ENCODE assay signal across 9 cellular contexts in genomic region chr1:46613661-46614603, GRCh38. TPM values are rescaled to one million over a fixed set of nuclear protein-coding genes. Genes with fewer than 3 reads are reported as not detected.
DNase-seq lines count a peak whose midpoint lies in the region; ATAC-seq and TF ChIP-seq lines count a peak whose summit lies in the region.
"Had no signal": no experiment of that assay in that cellular context is flagged by ENCODE, and none has a peak within 500 bp of the region (broad histone marks: within the 10 kb centered on the region; RNA-seq: fewer than 3 reads in every experiment).

No MANE protein-coding gene starts in this region.

- peak overlapping the region; percentile 15 for H3K27ac ChIP-seq in CD4-positive, CD25-positive, alpha-beta regulatory T cell (ENCODE audit: insufficient read depth, low read length, poor library complexity, severe bottlenecking)

- H3K4me3 Mint-ChIP-seq in CD4-positive, CD25-positive, alpha-beta regulatory T cell, result peak overlapping the region; percentile 56 to 83 (median 68)
- peak overlapping the region; percentile 87 for H3K4me3 Mint-ChIP-seq in activated T-helper 2 cell treated with anti-CD3 and anti-CD28 coated beads, Interferon-gamma antibody, Interleukin-2, Interleukin-4, amounts not matched to agents 10 μg/mL and 5 μg/mL and 100 μg/mL, durations not matched to agents 14 hours and 24 hours and 36 hours (ENCODE audit: low read depth)
- H3K4me3 Mint-ChIP-seq in nephron progenitor cell, result peak overlapping the region; percentile 36

- H3K9me3 ChIP-seq in CD4-positive, CD25-positive, alpha-beta regulatory T cell (ENCODE audit: control insufficient read depth in 2 of 2, low read length in 2 of 2), result no peaks in the 10 kb centered on the region

- no peak for TF ChIP-seq CTCF in fibroblast of pulmonary artery (IDR thresholded peaks at IDR 0.05; ENCODE audit: low read length, missing control alignments)
- TF ChIP-seq CTCF in nephron progenitor cell (IDR thresholded peaks at IDR 0.05), result no peak

- H3K4me1 ChIP-seq in CD4-positive, CD25-positive, alpha-beta regulatory T cell (ENCODE audit: control insufficient read depth, insufficient read depth, low read length, poor library complexity, severe bottlenecking), result peaks cover 49% of the 10 kb centered on the region

- H3K4me3 ChIP-seq in CD4-positive, CD25-positive, alpha-beta regulatory T cell (ENCODE audit: low read depth, low read length), result peak overlapping the region; percentile 43
- no peak overlapping the region for H3K4me3 ChIP-seq in fibroblast of pulmonary artery (replicated peaks; ENCODE audit: low read depth, low read length)

- peak overlapping the region in 1 of 3 donors; percentile 59 for H3K27ac Mint-ChIP-seq in CD4-positive, CD25-positive, alpha-beta regulatory T cell
- no peak overlapping the region for H3K27ac Mint-ChIP-seq in activated T-helper 2 cell treated with anti-CD3 and anti-CD28 coated beads, Interferon-gamma antibody, Interleukin-2, Interleukin-4, amounts not matched to agents 10 μg/mL and 5 μg/mL and 100 μg/mL, durations not matched to agents 14 hours and 24 hours and 36 hours
- no peak overlapping the region for H3K27ac Mint-ChIP-seq in nephron progenitor cell

- H3K36me3 Mint-ChIP-seq in CD4-positive, CD25-positive, alpha-beta regulatory T cell, result peaks cover 23% of the 10 kb centered on the region
- H3K36me3 Mint-ChIP-seq in activated T-helper 2 cell treated with anti-CD3 and anti-CD28 coated beads, Interferon-gamma antibody, Interleukin-2, Interleukin-4, amounts not matched to agents 10 μg/mL and 5 μg/mL and 100 μg/mL, durations not matched to agents 14 hours and 24 hours and 36 hours (ENCODE audit: low read depth), result peaks cover 37% of the 10 kb centered on the region
- no peaks in the 10 kb centered on the region for H3K36me3 Mint-ChIP-seq in nephron progenitor cell (ENCODE audit: low read depth)

- H3K36me3 ChIP-seq in CD4-positive, CD25-positive, alpha-beta regulatory T cell (ENCODE audit: control insufficient read depth, insufficient read depth, low read length), result peaks cover 23% of the 10 kb centered on the region

- H3K9me3 Mint-ChIP-seq in CD4-positive, CD25-positive, alpha-beta regulatory T cell, result no peaks in the 10 kb centered on the region
- H3K9me3 Mint-ChIP-seq in activated T-helper 2 cell treated with anti-CD3 and anti-CD28 coated beads, Interferon-gamma antibody, Interleukin-2, Interleukin-4, amounts not matched to agents 10 μg/mL and 5 μg/mL and 100 μg/mL, durations not matched to agents 14 hours and 24 hours and 36 hours, result no peaks in the 10 kb centered on the region
- H3K9me3 Mint-ChIP-seq in nephron progenitor cell, result no peaks in the 10 kb centered on the region

- intact Hi-C loops in activated T-helper 2 cell treated with anti-CD3 and anti-CD28 coated beads, Interferon-gamma antibody, Interleukin-2, Interleukin-4, amounts not matched to agents 10 μg/mL and 5 μg/mL and 100 μg/mL, durations not matched to agents 14 hours and 24 hours and 36 hours (cut with micrococcal nuclease), result no loop called here

- ATAC-seq in CD4-positive, CD25-positive, alpha-beta regulatory T cell (ENCODE audit: low read depth in 2 of 2), result peak; percentile 21 to 40
- ATAC-seq in GM21723 (IDR thresholded peaks at IDR 0.05; ENCODE audit: unreplicated experiment), result peak; percentile 45

- H3K27me3 Mint-ChIP-seq in CD4-positive, CD25-positive, alpha-beta regulatory T cell, result no peaks in the 10 kb centered on the region
- H3K27me3 Mint-ChIP-seq in activated T-helper 2 cell treated with anti-CD3 and anti-CD28 coated beads, Interferon-gamma antibody, Interleukin-2, Interleukin-4, amounts not matched to agents 10 μg/mL and 5 μg/mL and 100 μg/mL, durations not matched to agents 14 hours and 24 hours and 36 hours (ENCODE audit: low read depth), result no peaks in the 10 kb centered on the region
- H3K27me3 Mint-ChIP-seq in nephron progenitor cell (ENCODE audit: low read depth, poor library complexity), result peaks cover 35% of the 10 kb centered on the region

- DNase-seq in CD4-positive, CD25-positive, alpha-beta regulatory T cell, result peak in 2 of 3 donors; percentile 16 to 73
- DNase-seq in NCI-H2171 (lab: John Stamatoyannopoulos, UW) (peak; percentile 84), fibroblast of pulmonary artery (ENCODE audit: low read depth) (peak; percentile 83), nephron progenitor cell (peak; percentile 60), HuH-7.5 (ENCODE audit: low spot score) (no peak), HT-29 (ENCODE audit: low spot score) (no peak)
- DNase-seq in activated T-helper 2 cell treated with anti-CD3 and anti-CD28 coated beads, Interferon-gamma antibody, Interleukin-2, Interleukin-4, amounts not matched to agents 10 μg/mL and 5 μg/mL and 100 μg/mL, durations not matched to agents 14 hours and 24 hours and 36 hours (ENCODE audit: low spot score), result peak; percentile 30

- peaks cover 0 to 76% (median 43%) of the 10 kb centered on the region in 4 donors for H3K4me1 Mint-ChIP-seq in CD4-positive, CD25-positive, alpha-beta regulatory T cell
- H3K4me1 Mint-ChIP-seq in activated T-helper 2 cell treated with anti-CD3 and anti-CD28 coated beads, Interferon-gamma antibody, Interleukin-2, Interleukin-4, amounts not matched to agents 10 μg/mL and 5 μg/mL and 100 μg/mL, durations not matched to agents 14 hours and 24 hours and 36 hours (ENCODE audit: low read depth), result peaks cover 62% of the 10 kb centered on the region
- peaks cover 45% of the 10 kb centered on the region for H3K4me1 Mint-ChIP-seq in nephron progenitor cell

- H3K27me3 ChIP-seq in CD4-positive, CD25-positive, alpha-beta regulatory T cell (ENCODE audit: control insufficient read depth, insufficient read depth, low read length), result no peaks in the 10 kb centered on the region

RNA-seq across cellular contexts. Expression of gene MOB3C, which starts 2.7 kb away (rescaled TPM):
- total RNA-seq in CD4-positive, CD25-positive, alpha-beta regulatory T cell, result 13.6 TPM
- polyA plus RNA-seq in CD4-positive, CD25-positive, alpha-beta regulatory T cell, result 10 to 100 TPM in 2 of 4 donors, 1 to 10 TPM in 2; 6.4 to 16.0 (median 10.0) TPM
- 16.0 and 17.5 TPM in 2 replicates for total RNA-seq in activated T-helper 2 cell treated with anti-CD3 and anti-CD28 coated beads, Interferon-gamma antibody, Interleukin-2, Interleukin-4, amounts not matched to agents 10 μg/mL and 5 μg/mL and 100 μg/mL, durations not matched to agents 14 hours and 24 hours and 36 hours
- total RNA-seq in HT-29 (2014; rRNA removed; shearing (Covaris generic)), result 10.3 and 12.3 TPM in 2 replicates

RNA-seq across cellular contexts. Expression of gene MKNK1, which starts 9.9 kb away (rescaled TPM):
- total RNA-seq in CD4-positive, CD25-positive, alpha-beta regulatory T cell, result 45.0 TPM
- polyA plus RNA-seq in CD4-positive, CD25-positive, alpha-beta regulatory T cell, result 10 to 100 TPM; 15.8 to 17.2 (median 16.7) TPM
- 45.2 and 48.1 TPM in 2 replicates for total RNA-seq in activated T-helper 2 cell treated with anti-CD3 and anti-CD28 coated beads, Interferon-gamma antibody, Interleukin-2, Interleukin-4, amounts not matched to agents 10 μg/mL and 5 μg/mL and 100 μg/mL, durations not matched to agents 14 hours and 24 hours and 36 hours
- 13.5 and 16.1 TPM in 2 replicates for total RNA-seq in HT-29 (2014; rRNA removed; shearing (Covaris generic))

RNA-seq across cellular contexts. Expression of gene ATPAF1, which starts 54.2 kb away (rescaled TPM):
- 22.5 TPM for total RNA-seq in CD4-positive, CD25-positive, alpha-beta regulatory T cell
- 10 to 100 TPM; 74.7 to 89.3 (median 80.8) TPM for polyA plus RNA-seq in CD4-positive, CD25-positive, alpha-beta regulatory T cell
- 42.7 TPM in 2 replicates for total RNA-seq in activated T-helper 2 cell treated with anti-CD3 and anti-CD28 coated beads, Interferon-gamma antibody, Interleukin-2, Interleukin-4, amounts not matched to agents 10 μg/mL and 5 μg/mL and 100 μg/mL, durations not matched to agents 14 hours and 24 hours and 36 hours
- total RNA-seq in HT-29 (2014; rRNA removed; shearing (Covaris generic)), result 39.2 and 47.7 TPM in 2 replicates

RNA-seq across cellular contexts. Expression of gene TEX38, which starts 57.7 kb away (rescaled TPM):
- not detected for total RNA-seq in CD4-positive, CD25-positive, alpha-beta regulatory T cell
- polyA plus RNA-seq in CD4-positive, CD25-positive, alpha-beta regulatory T cell, result not detected
- not detected in 2 replicates for total RNA-seq in activated T-helper 2 cell treated with anti-CD3 and anti-CD28 coated beads, Interferon-gamma antibody, Interleukin-2, Interleukin-4, amounts not matched to agents 10 μg/mL and 5 μg/mL and 100 μg/mL, durations not matched to agents 14 hours and 24 hours and 36 hours
- total RNA-seq in HT-29 (2014; rRNA removed; shearing (Covaris generic)), result 0.20 TPM in 1 of 2 replicates, not detected in the other
- total RNA-seq: kidney epithelial cell had no signal

Comparison
In these comparisons a context has a peak if more than half of its experiments do, and no peak if none do; other contexts are left out.
1. DNase-seq: peak in CD4-positive, CD25-positive, alpha-beta regulatory T cell (2 of 3), NCI-H2171 (single experiment), activated T-helper 2 cell treated with anti-CD3 and anti-CD28 coated beads, Interferon-gamma antibody, Interleukin-2, Interleukin-4, amounts not matched to agents 10 μg/mL and 5 μg/mL and 100 μg/mL, durations not matched to agents 14 hours and 24 hours and 36 hours (single experiment), fibroblast of pulmonary artery (single experiment) and nephron progenitor cell (single experiment); none in HuH-7.5 (single experiment) and HT-29 (single experiment).
2. H3K4me3 Mint-ChIP-seq: peak in every context shown above with its lines; median percentile 87 in activated T-helper 2 cell treated with anti-CD3 and anti-CD28 coated beads, Interferon-gamma antibody, Interleukin-2, Interleukin-4, amounts not matched to agents 10 μg/mL and 5 μg/mL and 100 μg/mL, durations not matched to agents 14 hours and 24 hours and 36 hours; 68 in CD4-positive, CD25-positive, alpha-beta regulatory T cell; 36 in nephron progenitor cell.